In genomic region chr11:17368551-17368950, GRCh38 we compare ENCODE assay signal across 22 cellular contexts. TPM values are rescaled to one million over a fixed set of nuclear protein-coding genes. Genes with fewer than 3 reads are reported as not detected.
"Had no signal": no experiment of that assay in that cellular context is flagged by ENCODE, and none has a peak within 500 bp of the region (broad histone marks: within the 10 kb centered on the region; RNA-seq: fewer than 3 reads in every experiment).

No MANE protein-coding gene starts in this region.

- H3K4me1 Mint-ChIP-seq: nephron progenitor cell; stimulated activated memory B cell treated with anti-CD40 and anti-IgM and Interleukin-4, amounts not matched to agents 10 μg/mL and 1 μg/mL and 100 μg/mL, for 72 hours had no signal

- H3K27me3 ChIP-seq: esophagus muscularis mucosa, gastrocnemius medialis, heart right ventricle, sigmoid colon, stomach had no signal

- H3K4me3 Mint-ChIP-seq: naive thymus-derived CD4-positive, alpha-beta T cell; nephron progenitor cell; stimulated activated memory B cell treated with anti-CD40 and anti-IgM and Interleukin-4, amounts not matched to agents 10 μg/mL and 1 μg/mL and 100 μg/mL, for 72 hours had no signal

- DNase-seq: effector memory CD4-positive, alpha-beta T cell; gastrocnemius medialis; heart right ventricle; hypothalamus; kidney glomerular epithelial cell; mesendoderm; naive thymus-derived CD4-positive, alpha-beta T cell; nephron progenitor cell; sigmoid colon; small intestine; stimulated activated CD4-positive, alpha-beta T cell treated with anti-CD3 and anti-CD28 coated beads, Interleukin-12 subunit alpha, Interleukin-12 subunit beta, amount 100 ng/mL, for 4 hours; stimulated activated CD4-positive, alpha-beta T cell treated with anti-CD3 and anti-CD28 coated beads, Interleukin-2, amount 100 ng/mL, for 48 hours; stimulated activated CD8-positive, alpha-beta memory T cell treated with anti-CD3 and anti-CD28 coated beads, Interleukin-4, amount 100 ng/mL, for 48 hours; stomach; substantia nigra; trophoblast cell had no signal

- FAIRE-seq: endometrium, islet of Langerhans, small intestine had no signal

- H3K27ac ChIP-seq: epithelial cell of prostate, esophagus muscularis mucosa, gastrocnemius medialis, heart right ventricle, sigmoid colon, stomach had no signal

- H3K27ac Mint-ChIP-seq: naive thymus-derived CD4-positive, alpha-beta T cell; nephron progenitor cell; stimulated activated memory B cell treated with anti-CD40 and anti-IgM and Interleukin-4, amounts not matched to agents 10 μg/mL and 1 μg/mL and 100 μg/mL, for 72 hours had no signal

- H3K4me1 ChIP-seq: esophagus muscularis mucosa, sigmoid colon, stomach had no signal

- ATAC-seq: gastrocnemius medialis; heart right ventricle; naive thymus-derived CD4-positive, alpha-beta T cell; stimulated activated memory B cell treated with anti-CD40 and anti-IgM and Interleukin-4, amounts not matched to agents 10 μg/mL and 1 μg/mL and 100 μg/mL, for 72 hours had no signal

- H3K4me3 ChIP-seq: esophagus muscularis mucosa, gastrocnemius medialis, heart right ventricle, sigmoid colon, stomach had no signal

RNA-seq across cellular contexts. Expression of gene NCR3LG1, which starts 17.0 kb away (rescaled TPM):
- polyA plus RNA-seq: naive thymus-derived CD4-positive, alpha-beta T cell had no signal

RNA-seq across cellular contexts. Expression of gene KCNJ11, which starts 19.9 kb away (rescaled TPM):
- total RNA-seq: fibroblast of villous mesenchyme had no signal
- polyA plus RNA-seq: naive thymus-derived CD4-positive, alpha-beta T cell had no signal
